In the genomic region with DNA sequence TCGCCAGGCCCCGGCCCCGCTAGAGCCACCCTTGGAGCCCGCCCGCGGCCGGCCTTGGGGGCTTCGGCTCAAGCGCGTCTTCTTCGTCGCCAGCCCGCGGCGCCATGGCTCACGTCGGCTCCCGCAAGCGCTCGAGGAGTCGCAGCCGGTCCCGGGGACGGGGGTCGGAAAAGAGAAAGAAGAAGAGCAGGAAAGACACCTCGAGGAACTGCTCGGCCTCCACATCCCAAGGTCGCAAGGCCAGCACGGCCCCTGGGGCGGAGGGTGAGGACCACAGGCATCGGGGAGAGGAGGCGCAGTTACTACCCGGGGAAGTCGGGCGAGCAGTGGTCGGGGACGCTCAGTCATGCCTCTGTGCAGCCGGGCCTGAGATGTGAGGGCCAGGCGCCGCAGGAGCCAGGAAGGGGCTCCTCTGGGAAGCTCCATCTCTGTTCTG, we compare ENCODE assay signal across 1 cellular context.
TF ChIP-seq lines count a peak whose summit lies in the region.

No MANE protein-coding gene starts in this region.

TF ChIP-seq in endothelial cell of umbilical vein, 7 proteins besides CTCF, POLR2A, EP300 and RAD21:
- TF ChIP-seq MAX (IDR thresholded peaks at IDR 0.05; ENCODE audit: insufficient read depth, insufficient read length) (no peak), EZH2 (IDR thresholded peaks at IDR 0.05; ENCODE audit: borderline replicate concordance, low read depth, low read length, severe bottlenecking) (no peak), FOS (IDR thresholded peaks at IDR 0.05; ENCODE audit: borderline replicate concordance, insufficient read depth, low read length) (no peak), JUN (IDR thresholded peaks at IDR 0.05; ENCODE audit: borderline replicate concordance, insufficient read depth, insufficient read length, low read depth) (no peak), POLR2AphosphoS5 (IDR thresholded peaks at IDR 0.05; ENCODE audit: insufficient read depth, low read depth, low read length) (no peak), GATA2 (IDR thresholded peaks at IDR 0.05; ENCODE audit: insufficient read depth, insufficient read length, low read depth, low read length) (no peak), MYC (IDR thresholded peaks at IDR 0.05; ENCODE audit: low read depth, low read length) (no peak)
